In the genomic region with DNA sequence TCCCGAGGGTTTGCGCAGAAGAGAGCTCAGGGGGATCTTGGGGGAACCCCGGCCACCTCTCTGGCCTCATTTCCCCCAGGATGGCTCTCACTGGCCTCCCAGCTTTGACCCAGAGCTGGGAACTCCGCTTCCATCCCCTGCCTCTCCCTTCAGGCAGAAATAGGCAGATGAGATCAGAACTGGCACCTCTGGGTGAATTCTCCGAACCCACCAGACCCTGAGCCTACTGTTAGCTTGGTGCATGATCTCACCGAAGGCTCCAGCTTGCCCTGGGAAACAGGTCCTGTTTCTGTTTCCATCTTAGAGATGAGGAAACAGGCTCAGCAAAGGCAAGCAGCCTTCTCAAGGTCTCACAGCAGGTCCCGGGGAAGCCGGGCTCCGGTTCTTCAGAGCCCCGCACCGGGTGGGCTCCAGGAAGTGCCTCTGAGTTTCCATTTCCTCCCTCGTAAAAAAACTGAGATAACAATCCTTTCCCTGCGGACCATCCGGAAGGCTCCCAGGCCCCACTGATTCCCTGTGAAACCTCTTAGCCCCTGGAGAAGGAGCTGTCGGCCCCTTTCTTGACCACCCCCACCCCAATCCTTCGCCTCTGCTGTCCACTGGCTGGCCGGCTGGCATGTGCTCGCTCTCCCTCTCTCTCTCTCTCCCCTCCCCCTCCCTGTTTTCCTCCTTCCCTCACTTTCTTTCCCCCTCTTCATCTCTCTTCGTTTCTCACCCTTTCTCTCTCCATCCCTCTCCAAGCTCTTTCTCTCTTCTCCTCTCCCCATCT, we compare ENCODE assay signal across 9 cellular contexts. TPM values are rescaled to one million over a fixed set of nuclear protein-coding genes. Genes with fewer than 3 reads are reported as not detected.
DNase-seq lines count a peak whose midpoint lies in the region; ATAC-seq and TF ChIP-seq lines count a peak whose summit lies in the region.
"Had no signal": no experiment of that assay in that cellular context is flagged by ENCODE, and none has a peak within 500 bp of the region (broad histone marks: within the 10 kb centered on the region; RNA-seq: fewer than 3 reads in every experiment).

No MANE protein-coding gene starts in this region.

- no peaks in the 10 kb centered on the region for H3K9me3 Mint-ChIP-seq in activated T-helper 17 cell treated with anti-CD3 and anti-CD28 coated beads, Interleukin-2, amount 50 U/mL, for 72 hours

- no peak for TF ChIP-seq POLR2A in spleen (IDR thresholded peaks at IDR 0.05)

- peak overlapping the region; percentile 79 to 98 (median 94) for H3K27ac ChIP-seq in spleen

- peaks cover 0 to 40% (median 7%) of the 10 kb centered on the region in 7 donors for H3K27me3 ChIP-seq in spleen (replicated peaks in 1 of 7)

- H3K27ac Mint-ChIP-seq in activated T-helper 17 cell treated with anti-CD3 and anti-CD28 coated beads, Interleukin-2, amount 50 U/mL, for 72 hours = no peak overlapping the region

- H3K4me1 ChIP-seq in spleen = peaks cover 8 to 94% (median 68%) of the 10 kb centered on the region in 6 donors

- peak in 2 of 3 experiments; percentile 47 to 65 for DNase-seq in NCI-H1417 (lab: John Stamatoyannopoulos, UW)
- no peak for DNase-seq in NCI-H1417 treated with DMSO at 0.1 percent for 48 hours (lab: John Stamatoyannopoulos, UW)
- DNase-seq in spleen = no peak
- DNase-seq in NCI-H345 treated with DMSO at 0.1 percent for 48 hours (lab: John Stamatoyannopoulos, UW; ENCODE audit: unreplicated experiment) = no peak
- DNase-seq in NCI-H1092 treated with DMSO at 0.1 percent for 48 hours (lab: John Stamatoyannopoulos, UW) = no peak

- WGBS in spleen, 5 donors = 26 to 40% (median 33%) methylated on average over 18 to 19 of the region's 19 CpGs

- no peak for ATAC-seq in activated T-helper 17 cell treated with anti-CD3 and anti-CD28 coated beads, Interleukin-2, amount 50 U/mL, for 72 hours (replicated peaks)
- ATAC-seq in HG03439 (IDR thresholded peaks at IDR 0.05; ENCODE audit: unreplicated experiment) = no peak

- intact Hi-C loops in spleen (cut with DNase I; ENCODE audit: low total_unique reads) = no loop called here

- no peaks in the 10 kb centered on the region for H3K36me3 Mint-ChIP-seq in activated T-helper 17 cell treated with anti-CD3 and anti-CD28 coated beads, Interleukin-2, amount 50 U/mL, for 72 hours (ENCODE audit: low read depth)

- H3K9me3 ChIP-seq in iPS-18c (ENCODE audit: control insufficient read depth, insufficient read depth, low read length) (no peaks in the 10 kb centered on the region), spleen (no peaks in the 10 kb centered on the region)

- TF ChIP-seq CTCF in spleen (IDR thresholded peaks at IDR 0.05 in 8 of 11, conservative IDR thresholded peaks at IDR 0.05 in 3 of 11) = no peak

- H3K4me3 ChIP-seq in iPS-18c (ENCODE audit: insufficient read depth, low read depth, low read length) (peak overlapping the region; percentile 58), spleen (peak overlapping the region; percentile 56 to 79 (median 66))

- H3K4me1 Mint-ChIP-seq in activated T-helper 17 cell treated with anti-CD3 and anti-CD28 coated beads, Interleukin-2, amount 50 U/mL, for 72 hours = peaks cover 11% of the 10 kb centered on the region

- peaks cover 12% of the 10 kb centered on the region for H3K27me3 Mint-ChIP-seq in activated T-helper 17 cell treated with anti-CD3 and anti-CD28 coated beads, Interleukin-2, amount 50 U/mL, for 72 hours

- H3K4me3 Mint-ChIP-seq in activated T-helper 17 cell treated with anti-CD3 and anti-CD28 coated beads, Interleukin-2, amount 50 U/mL, for 72 hours = peak overlapping the region; percentile 77

- peaks cover 0 to 4% (median 0%) of the 10 kb centered on the region in 6 donors for H3K36me3 ChIP-seq in spleen

RNA-seq across cellular contexts. Expression of a gene that starts 2.1 kb away (rescaled TPM):
- under 1 TPM; 0.45 to 0.64 TPM for total RNA-seq in activated T-helper 17 cell treated with anti-CD3 and anti-CD28 coated beads, Interleukin-2, amount 50 U/mL, for 72 hours
- total RNA-seq in spleen = 100 to 1,000 TPM in 4 of 7 donors, 10 to 100 TPM in 3; 94.1 to 136 (median 101) TPM
- 10 to 100 TPM; 14.3 to 57.1 (median 41.6) TPM for polyA plus RNA-seq in spleen

RNA-seq across cellular contexts. Expression of a gene that starts 39.3 kb away (rescaled TPM):
- total RNA-seq in activated T-helper 17 cell treated with anti-CD3 and anti-CD28 coated beads, Interleukin-2, amount 50 U/mL, for 72 hours = not detected
- 10 to 100 TPM; 26.3 to 64.8 (median 55.6) TPM for total RNA-seq in spleen
- polyA plus RNA-seq in spleen = 10 to 100 TPM in 1 of 3 donors, 1 to 10 TPM in 2; 4.9 to 28.6 (median 8.0) TPM
- total RNA-seq: T-helper 1 cell treated with Interleukin-12 subunit alpha and Interleukin-12 subunit beta and Interleukin-4 antibody, amounts not matched to agents 30 ng/mL and 1 ng/mL, for 36 hours had no signal

RNA-seq across cellular contexts. Expression of a gene that starts 42.8 kb away (rescaled TPM):
- total RNA-seq in activated T-helper 17 cell treated with anti-CD3 and anti-CD28 coated beads, Interleukin-2, amount 50 U/mL, for 72 hours = 100 to 1,000 TPM in 1 of 2 donors, 10 to 100 TPM in 1; 55.3 to 165 TPM
- total RNA-seq in spleen = 10 to 100 TPM; 25.8 to 49.0 (median 33.0) TPM
- 10 to 100 TPM; 19.3 to 33.9 (median 30.4) TPM for polyA plus RNA-seq in spleen

RNA-seq across cellular contexts. Expression of a gene that starts 57.4 kb away (rescaled TPM):
- 1 to 10 TPM in 1 of 2 donors, under 1 TPM in 1; 0.91 to 2.2 TPM for total RNA-seq in activated T-helper 17 cell treated with anti-CD3 and anti-CD28 coated beads, Interleukin-2, amount 50 U/mL, for 72 hours
- 1,000 to 10,000 TPM in 1 of 7 donors, 100 to 1,000 TPM in 6; 321 to 2,099 (median 745) TPM for total RNA-seq in spleen
- 1,000 to 10,000 TPM in 1 of 3 donors, 100 to 1,000 TPM in 2; 198 to 1,046 (median 619) TPM for polyA plus RNA-seq in spleen

Comparison
In these comparisons a context has a peak if more than half of its experiments do, and no peak if none do; other contexts are left out.
1. DNase-seq: peak in NCI-H1417 (2 of 3); none in NCI-H1417 treated with DMSO at 0.1 percent for 48 hours (single experiment), spleen (single experiment), NCI-H345 treated with DMSO at 0.1 percent for 48 hours (single experiment) and NCI-H1092 treated with DMSO at 0.1 percent for 48 hours (single experiment).
2. RNA of a gene that starts 2.1 kb away (total RNA-seq): 94.1 to 136 TPM in spleen; 0.45 to 0.64 TPM in activated T-helper 17 cell treated with anti-CD3 and anti-CD28 coated beads, Interleukin-2, amount 50 U/mL, for 72 hours; every median in the first group is over 10 times any median in the second.
3. RNA of a gene that starts 39.3 kb away (total RNA-seq): 26.3 to 64.8 TPM in spleen; not detected in activated T-helper 17 cell treated with anti-CD3 and anti-CD28 coated beads, Interleukin-2, amount 50 U/mL, for 72 hours; every median in the first group is over 10 times any median in the second.